Comparison of ENCODE assay signal across 16 cellular contexts in the genomic region with DNA sequence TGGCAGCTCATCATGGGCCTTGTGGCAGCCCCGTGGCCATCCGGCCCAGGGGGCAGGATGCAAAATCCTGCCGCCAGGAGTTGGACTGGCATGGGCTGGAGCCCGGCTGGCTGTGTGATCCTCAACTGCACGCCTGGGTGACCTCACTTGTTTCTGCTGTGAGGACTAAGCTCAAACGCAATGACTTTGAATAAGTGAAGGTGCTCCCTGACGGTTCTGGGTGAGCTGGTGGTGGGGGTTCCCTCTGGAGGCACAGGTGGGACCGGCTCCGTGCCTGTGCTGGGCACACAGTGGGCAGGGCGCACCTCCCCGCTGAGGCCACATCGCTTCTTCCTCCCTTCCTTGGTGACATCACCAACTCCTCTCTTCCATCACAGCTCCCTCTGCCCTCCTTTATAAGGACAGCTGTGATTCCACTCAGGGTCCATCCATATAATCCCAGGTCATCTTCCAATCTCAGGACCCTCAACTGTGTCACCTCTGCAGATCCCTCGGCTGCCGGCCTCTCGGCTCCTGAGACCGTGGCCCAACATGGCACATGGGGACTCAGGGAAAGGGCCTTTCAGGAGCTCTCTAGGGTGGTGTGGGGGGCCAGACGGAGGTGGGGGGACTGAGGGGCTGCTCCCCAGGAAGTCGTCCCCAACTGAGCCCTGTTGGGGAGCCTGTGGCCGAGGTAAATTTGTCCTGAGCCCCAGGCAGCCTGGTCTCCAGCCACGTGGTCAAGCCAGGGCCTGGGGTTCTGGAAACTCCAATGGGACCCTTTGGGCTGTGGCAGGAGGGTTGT.
"Had no signal": no experiment of that assay in that cellular context is flagged by ENCODE, and none has a peak within 500 bp of the region (broad histone marks: within the 10 kb centered on the region; RNA-seq: fewer than 3 reads in every experiment).

No MANE protein-coding gene starts in this region.

- H3K27me3 ChIP-seq: ascending aorta, breast epithelium, gastrocnemius medialis, heart left ventricle, neutrophil, suprapubic skin had no signal

- H3K27ac ChIP-seq: ascending aorta, breast epithelium, gastrocnemius medialis, heart left ventricle, lower lobe of right lung, neutrophil, suprapubic skin had no signal

- H3K4me3 ChIP-seq: ascending aorta, breast epithelium, gastrocnemius medialis, heart left ventricle, lower lobe of right lung, suprapubic skin had no signal

- H3K9me3 ChIP-seq: ascending aorta, breast epithelium, gastrocnemius medialis, heart left ventricle, lower lobe of right lung, neutrophil, suprapubic skin had no signal

- FAIRE-seq: small intestine, TTC549 had no signal

- H3K36me3 ChIP-seq: ascending aorta, breast epithelium, gastrocnemius medialis, heart left ventricle, lower lobe of right lung, neutrophil, suprapubic skin had no signal

- H3K4me1 ChIP-seq: ascending aorta, breast epithelium, gastrocnemius medialis, heart left ventricle, lower lobe of right lung, suprapubic skin had no signal

- ATAC-seq: gastrocnemius medialis, heart left ventricle, left cardiac atrium, lower lobe of right lung had no signal

- DNase-seq: activated B cell treated with CpG ODN at 0.5 μM for 24 hours; activated CD4-positive, alpha-beta T cell treated with anti-CD3 and anti-CD28 coated beads, Interleukin-2, amount 10 ng/mL, durations not matched to agents 7 days and 5 days; activated T-cell treated with anti-CD3 and anti-CD28 coated beads, Interleukin-2, amount 50 U/mL, for 4 hours; dermis blood vessel endothelial cell; gastrocnemius medialis; heart left ventricle; left cardiac atrium; lower lobe of right lung; midbrain; small intestine; trophoblast cell had no signal
